In genomic region chr1:112904071-112904830, GRCh38 we compare ENCODE assay signal across 1 cellular context.
TF ChIP-seq lines count a peak whose summit lies in the region.

No MANE protein-coding gene starts in this region.

TF ChIP-seq in SK-N-SH treated with all-trans-retinoic acid at 6 μM for 48 hours, 23 proteins besides CTCF, POLR2A, EP300 and RAD21 (continued from another document):
- TF ChIP-seq PATZ1 (CRISPR knock-in tag; IDR thresholded peaks at IDR 0.05; ENCODE audit: borderline replicate concordance) = no peak
- TF ChIP-seq RARB (CRISPR knock-in tag; IDR thresholded peaks at IDR 0.05) = no peak
- no peak for TF ChIP-seq BACH2 (CRISPR knock-in tag; IDR thresholded peaks at IDR 0.05; ENCODE audit: borderline replicate concordance)
- no peak for TF ChIP-seq TSHZ2 (CRISPR knock-in tag; IDR thresholded peaks at IDR 0.05)
- TF ChIP-seq PPARA (CRISPR knock-in tag; IDR thresholded peaks at IDR 0.05; ENCODE audit: borderline replicate concordance) = no peak
- no peak for TF ChIP-seq ISL1 (CRISPR knock-in tag; IDR thresholded peaks at IDR 0.05)
- TF ChIP-seq ARNTL (CRISPR knock-in tag; IDR thresholded peaks at IDR 0.05; ENCODE audit: borderline replicate concordance, low read depth) = no peak
- no peak for TF ChIP-seq ZC3H10 (CRISPR knock-in tag; IDR thresholded peaks at IDR 0.05)
- no peak for TF ChIP-seq ZFP30 (CRISPR knock-in tag; IDR thresholded peaks at IDR 0.05)
- TF ChIP-seq, protein P1, sequence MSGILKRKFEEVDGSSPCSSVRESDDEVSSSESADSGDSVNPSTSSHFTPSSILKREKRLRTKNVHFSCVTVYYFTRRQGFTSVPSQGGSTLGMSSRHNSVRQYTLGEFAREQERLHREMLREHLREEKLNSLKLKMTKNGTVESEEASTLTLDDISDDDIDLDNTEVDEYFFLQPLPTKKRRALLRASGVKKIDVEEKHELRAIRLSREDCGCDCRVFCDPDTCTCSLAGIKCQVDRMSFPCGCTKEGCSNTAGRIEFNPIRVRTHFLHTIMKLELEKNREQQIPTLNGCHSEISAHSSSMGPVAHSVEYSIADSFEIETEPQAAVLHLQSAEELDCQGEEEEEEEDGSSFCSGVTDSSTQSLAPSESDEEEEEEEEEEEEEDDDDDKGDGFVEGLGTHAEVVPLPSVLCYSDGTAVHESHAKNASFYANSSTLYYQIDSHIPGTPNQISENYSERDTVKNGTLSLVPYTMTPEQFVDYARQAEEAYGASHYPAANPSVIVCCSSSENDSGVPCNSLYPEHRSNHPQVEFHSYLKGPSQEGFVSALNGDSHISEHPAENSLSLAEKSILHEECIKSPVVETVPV (CRISPR knock-in tag; IDR thresholded peaks at IDR 0.05) = no peak
